8 cellular contexts compared by ENCODE assay signal in genomic region chr1:199684686-199685273, GRCh38.
A peak's percentile ranks its signal among the peaks of the same experiment; 100 is the strongest.
DNase-seq lines count a peak whose midpoint lies in the region; ATAC-seq and TF ChIP-seq lines count a peak whose summit lies in the region.

No MANE protein-coding gene starts in this region.

- H2BK5ac ChIP-seq in H9 (ENCODE audit: insufficient read length, low read length): no peak overlapping the region

- H3T11ph ChIP-seq in H9 (ENCODE audit: low read length): no peak overlapping the region

- H4K5ac ChIP-seq in H9 (ENCODE audit: insufficient read length, low read depth, low read length): no peak overlapping the region

- H3K4me3 ChIP-seq in A673 (ENCODE audit: low read depth, low read length, poor library complexity, severe bottlenecking) (no peak overlapping the region), OCI-LY7 (ENCODE audit: low read depth, low read length, poor library complexity, severe bottlenecking) (no peak overlapping the region), lung (no peak overlapping the region)

- no peak overlapping the region for H2BK12ac ChIP-seq in H9 (ENCODE audit: insufficient read length, low read depth, low read length)

- no peaks in the 10 kb centered on the region for H3K36me3 Mint-ChIP-seq in H9 (ENCODE audit: insufficient read depth in 1 of 3, low read depth in 3 of 3)

- H3K4me1 ChIP-seq in A673 (ENCODE audit: insufficient read depth, low read length, poor library complexity, severe bottlenecking) (peaks cover 89% of the 10 kb centered on the region), H9 (ENCODE audit: insufficient read depth, low read length) (peaks cover 5% of the 10 kb centered on the region), OCI-LY7 (ENCODE audit: insufficient read depth, low read length, poor library complexity, severe bottlenecking) (no peaks in the 10 kb centered on the region), lung (ENCODE audit: control insufficient read depth in 2 of 2, insufficient read depth in 2 of 2, low read length in 2 of 2) (no peaks in the 10 kb centered on the region)

- no peak overlapping the region for H3K18ac ChIP-seq in H9 (ENCODE audit: insufficient read length, low read depth, low read length)

- H3K4me3 Mint-ChIP-seq in H9: no peak overlapping the region

- H2BK120ac ChIP-seq in H9 (ENCODE audit: low read depth, low read length, poor library complexity, severe bottlenecking): no peak overlapping the region

- H3K79me1 ChIP-seq in H9 (ENCODE audit: insufficient read depth, low read depth, low read length, poor library complexity, severe bottlenecking): no peaks in the 10 kb centered on the region

- H3K27ac Mint-ChIP-seq in H9: no peak overlapping the region

- no peak overlapping the region for H3K9ac ChIP-seq in H9 (ENCODE audit: extremely low read depth, insufficient read length, low read length)

- no peak overlapping the region for H2BK15ac ChIP-seq in H9 (ENCODE audit: low read depth, low read length)

- POLR2A ChIA-PET in A673 (lab: Charles Lee; ENCODE audit: low non-redundant PET) (interaction anchor here (0.6 kb wide), 1 partner anchor 9 kb away, joined by 3 read pairs; no protein-coding TSS in a partner anchor), OCI-LY7 (lab: Charles Lee) (interaction anchor here (0.7 to 0.9 kb wide), 2 partner anchors 449 to 824 kb away, joined by 3 read pairs; no protein-coding TSS in a partner anchor)

- H3K56ac ChIP-seq in H9 (ENCODE audit: insufficient read length, low read depth, low read length): no peak overlapping the region

- CTCF ChIA-PET in A673 (lab: Charles Lee) (interaction anchor here (0.5 to 1.3 kb wide), 4 partner anchors 50 to 805 kb away, joined by 3 to 6 read pairs (median 4); no protein-coding TSS in a partner anchor), OCI-LY7 (lab: Charles Lee; ENCODE audit: unreplicated experiment) (interaction anchor here (0.5 to 1.1 kb wide), 3 partner anchors 594 to 825 kb away, joined by 3 to 4 read pairs (median 3); no protein-coding TSS in a partner anchor)

- BruUV-seq in A673 (replicated peaks; lab: Mats Ljungman, UMichigan): no TSS peak
- BruUV-seq in OCI-LY7 (replicated peaks; lab: Mats Ljungman, UMichigan): no TSS peak

- no peak overlapping the region for H3K23ac ChIP-seq in H9 (ENCODE audit: insufficient read length, low read depth, low read length)

- H3K27me3 ChIP-seq in A673 (replicated peaks; ENCODE audit: insufficient read depth, low read depth, low read length, poor library complexity) (no peaks in the 10 kb centered on the region), H9 (ENCODE audit: insufficient read depth, low read length) (no peaks in the 10 kb centered on the region), lung (ENCODE audit: control insufficient read depth, insufficient read depth) (no peaks in the 10 kb centered on the region)

- WGBS in H9 (ENCODE audit: extremely low coverage, insufficient read length, low lambda C conversion rate): no CpG with 5 or more reads among the region's 1 CpG
- WGBS in lung, 2 donors: 89% methylated on average over 1 of the region's 1 CpG

- H3K23me2 ChIP-seq in H9 (ENCODE audit: insufficient read length, low read depth, low read length, poor library complexity, severe bottlenecking): no peaks in the 10 kb centered on the region

- TF ChIP-seq CTCF in A673 (conservative IDR thresholded peaks at IDR 0.05; ENCODE audit: low read depth, low read length) (peak; percentile 90), H9 (conservative IDR thresholded peaks at IDR 0.05) (peak; percentile 90), OCI-LY7 (conservative IDR thresholded peaks at IDR 0.05; ENCODE audit: low read length) (peak; percentile 93), lung (IDR thresholded peaks at IDR 0.05; ENCODE audit: control extremely low read depth, extremely low read depth) (peak; percentile 63)

- intact Hi-C loops in A673 (cut with micrococcal nuclease; ENCODE audit: unreplicated experiment) (loop anchor here (1.0 to 10.0 kb wide), 9 partner anchors 53 to 1583 kb away; no protein-coding TSS in a partner anchor), OCI-LY7 (cut with micrococcal nuclease; ENCODE audit: unreplicated experiment) (loop anchor here (1.0 to 10.0 kb wide), 7 partner anchors 268 to 826 kb away; no protein-coding TSS in a partner anchor)

- no peaks in the 10 kb centered on the region for H3K9me2 ChIP-seq in OCI-LY7 (ENCODE audit: insufficient read depth, low read length)

- no peak overlapping the region for H4K91ac ChIP-seq in H9 (ENCODE audit: insufficient read length, low read depth, low read length)

- H3K9me3 ChIP-seq in A673 (ENCODE audit: low read depth, low read length, poor library complexity, severe bottlenecking) (no peaks in the 10 kb centered on the region), H9 (ENCODE audit: control insufficient read depth, low read depth, low read length) (no peaks in the 10 kb centered on the region), OCI-LY7 (ENCODE audit: low read length) (no peaks in the 10 kb centered on the region), lung (ENCODE audit: control insufficient read depth in 2 of 2, insufficient read depth in 1 of 2, low read length in 1 of 2) (no peaks in the 10 kb centered on the region)

- H3K27ac ChIP-seq in A673 (ENCODE audit: low read depth, low read length, poor library complexity, severe bottlenecking) (no peak overlapping the region), H9 (ENCODE audit: insufficient read length, low read depth, low read length) (no peak overlapping the region), OCI-LY7 (ENCODE audit: low read depth, low read length, poor library complexity, severe bottlenecking) (no peak overlapping the region), lung (ENCODE audit: low read depth in 1 of 2, low read length in 1 of 2) (no peak overlapping the region)

- H3K4ac ChIP-seq in H9 (ENCODE audit: low read depth, low read length): no peak overlapping the region

- DNase-seq in A673 (ENCODE audit: low spot score) (peak; percentile 84), GM04503 (ENCODE audit: low read depth) (peak; percentile 18), H9 (no peak), Kasumi-1 (lab: John Stamatoyannopoulos, UW) (peak; percentile 66 to 86), OCI-LY7 (ENCODE audit: low spot score) (peak; percentile 62), cerebellum (ENCODE audit: low spot score) (peak; percentile 9), lung (ENCODE audit: low spot score) (peak; percentile 34), mesenteric fat pad (ENCODE audit: low spot score) (no peak)

- H2AK5ac ChIP-seq in H9 (ENCODE audit: insufficient read length, low read length): no peak overlapping the region

- no peaks in the 10 kb centered on the region; a peak in 1 of 5 replicates for H3K9me3 Mint-ChIP-seq in H9

- no peak for ATAC-seq in lung (ENCODE audit: insufficient read depth, low FRiP score)

- no peaks in the 10 kb centered on the region for H3K27me3 Mint-ChIP-seq in H9 (ENCODE audit: low read depth)

- H3K79me2 ChIP-seq in H9 (ENCODE audit: insufficient read depth, low read length): no peaks in the 10 kb centered on the region
- H3K79me2 ChIP-seq in OCI-LY7 (ENCODE audit: insufficient read depth, low read depth, low read length): no peaks in the 10 kb centered on the region

- H3K4me2 ChIP-seq in H9 (ENCODE audit: insufficient read depth, insufficient read length, low read length) (no peak overlapping the region), OCI-LY7 (ENCODE audit: low read length) (no peak overlapping the region)

- H3K36me3 ChIP-seq in A673 (ENCODE audit: insufficient read depth, low read length, poor library complexity, severe bottlenecking) (no peaks in the 10 kb centered on the region), OCI-LY7 (ENCODE audit: insufficient read depth, low read length) (no peaks in the 10 kb centered on the region), lung (ENCODE audit: control insufficient read depth in 2 of 2, insufficient read depth in 2 of 2, low read length in 2 of 2) (no peaks in the 10 kb centered on the region)

- H4K20me1 ChIP-seq in H9 (ENCODE audit: control insufficient read depth, insufficient read depth, insufficient read length) (no peaks in the 10 kb centered on the region), OCI-LY7 (ENCODE audit: insufficient read depth, low read length) (no peaks in the 10 kb centered on the region)

- H2BK20ac ChIP-seq in H9 (ENCODE audit: low read depth, low read length, poor library complexity, severe bottlenecking): no peak overlapping the region

- H3K14ac ChIP-seq in H9 (ENCODE audit: insufficient read depth, low read length): no peak overlapping the region

- H4K8ac ChIP-seq in H9 (replicated peaks; ENCODE audit: insufficient read length, low read depth, low read length): no peak overlapping the region

- H2AFZ ChIP-seq in H9 (ENCODE audit: low read length) (no peak overlapping the region), OCI-LY7 (ENCODE audit: low read length) (no peak overlapping the region)

- peaks cover 27 to 28% of the 10 kb centered on the region in 2 experiments for H3K4me1 Mint-ChIP-seq in H9

Comparison
In these comparisons a context has a peak if more than half of its experiments do, and no peak if none do; other contexts are left out.
1. DNase-seq: peak in A673 (single experiment), GM04503 (single experiment), Kasumi-1 (2 of 2), OCI-LY7 (single experiment), cerebellum (single experiment) and lung (single experiment); none in H9 (single experiment) and mesenteric fat pad (single experiment).
2. Peak in every context shown above with its lines, with median percentiles within 50 percentile points of each other: CTCF ChIP-seq.